ENCODE assay signal across 9 cellular contexts in the genomic region with DNA sequence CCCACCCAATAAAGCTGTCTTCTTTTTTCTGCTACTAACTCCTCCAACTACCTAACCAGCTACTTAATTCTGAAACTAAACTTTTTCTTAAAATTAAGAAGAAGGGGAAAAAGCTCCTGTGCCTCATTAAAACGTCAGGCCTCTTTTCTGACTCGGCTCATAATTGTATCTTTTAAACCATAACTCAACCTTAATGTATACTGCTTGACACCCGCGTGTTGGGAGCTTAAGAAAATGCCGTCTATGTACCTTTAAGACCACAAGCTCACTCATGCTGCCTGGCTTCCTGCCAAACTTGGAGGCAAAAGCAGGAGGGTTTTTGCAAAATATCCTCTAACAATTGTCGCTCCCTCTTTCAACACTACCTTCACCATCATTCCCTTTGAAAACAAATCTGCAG. TPM values are rescaled to one million over a fixed set of nuclear protein-coding genes. Genes with fewer than 3 reads are reported as not detected.
DNase-seq lines count a peak whose midpoint lies in the region; ATAC-seq and TF ChIP-seq lines count a peak whose summit lies in the region.
"Had no signal": no experiment of that assay in that cellular context is flagged by ENCODE, and none has a peak within 500 bp of the region (broad histone marks: within the 10 kb centered on the region; RNA-seq: fewer than 3 reads in every experiment).

No MANE protein-coding gene starts in this region.

- DNase-seq in Daoy (ENCODE audit: low read depth) (peak; percentile 90), Karpas-422 (peak; percentile 98), SJSA1 (ENCODE audit: low read depth in 1 of 2, low spot score in 2 of 2) (peak; percentile 81 to 94), myocyte (ENCODE audit: low read depth) (peak; percentile 79), uterus (peak; percentile 72 to 89), midbrain (lab: John Stamatoyannopoulos, UW) (no peak)
- DNase-seq in central memory CD4-positive, alpha-beta T cell = peak; percentile 23

- peaks cover 90% of the 10 kb centered on the region for H3K79me2 ChIP-seq in Karpas-422 (ENCODE audit: low read length)

- no peaks in the 10 kb centered on the region for H4K20me1 ChIP-seq in Karpas-422 (ENCODE audit: insufficient read depth, low read depth, low read length)

- intact Hi-C loops in uterus (cut with DNase I; ENCODE audit: low total_unique reads) = loop anchor here (5.0 kb wide), 1 partner anchor 37 kb away; no protein-coding TSS in a partner anchor

- H2AFZ ChIP-seq in Karpas-422 (ENCODE audit: low read length) = no peak overlapping the region

- no peaks in the 10 kb centered on the region for H3K9me2 ChIP-seq in Karpas-422 (replicated peaks; ENCODE audit: insufficient read depth, low read length)

- ATAC-seq in GM19023 (IDR thresholded peaks at IDR 0.05; ENCODE audit: unreplicated experiment) = no peak
- ATAC-seq: Panc1 had no signal

- H3K4me2 ChIP-seq in Karpas-422 (ENCODE audit: low read depth, low read length, poor library complexity, severe bottlenecking) = peak overlapping the region; percentile 89

- TF ChIP-seq CTCF in uterus (IDR thresholded peaks at IDR 0.05) = no peak

- H3K36me3 ChIP-seq in Karpas-422 (ENCODE audit: insufficient read depth, low read length) (peaks cover 64% of the 10 kb centered on the region), SJSA1 (0 out of 2 replicates have a peak, but pooled peaks cover 2% of the 10 kb centered on the region), uterus (no peaks in the 10 kb centered on the region)

- peak overlapping the region; percentile 97 for H3K27ac ChIP-seq in Karpas-422 (ENCODE audit: low read length)
- peak overlapping the region; percentile 43 for H3K27ac ChIP-seq in SJSA1
- peak overlapping the region; percentile 87 to 98 for H3K27ac ChIP-seq in uterus

- H3K4me1 ChIP-seq in Karpas-422 (ENCODE audit: low read length) (peaks cover 77% of the 10 kb centered on the region), SJSA1 (replicated peaks) (peaks cover 26% of the 10 kb centered on the region), uterus (no peaks in the 10 kb centered on the region)

- H3K4me3 ChIP-seq in Karpas-422 (ENCODE audit: low read length) (peak overlapping the region; percentile 94), SJSA1 (no peak overlapping the region), uterus (peak overlapping the region; percentile 17 to 56)

- TF ChIP-seq POLR2A in uterus (IDR thresholded peaks at IDR 0.05) = no peak

- H3K27me3 ChIP-seq in Karpas-422 (ENCODE audit: low read length) (no peaks in the 10 kb centered on the region), SJSA1 (replicated peaks) (no peaks in the 10 kb centered on the region), uterus (no peaks in the 10 kb centered on the region)

- peak overlapping the region; percentile 99 for H3K9ac ChIP-seq in Karpas-422 (ENCODE audit: low read length)

- H3K9me3 ChIP-seq in Karpas-422 (ENCODE audit: low read length) (no peaks in the 10 kb centered on the region), SJSA1 (replicated peaks) (peaks cover 3% of the 10 kb centered on the region; the same call in 1 of the 2 replicates), uterus (no peaks in the 10 kb centered on the region)

RNA-seq across cellular contexts. Expression of gene EBF1, which starts 5.0 kb away (rescaled TPM):
- total RNA-seq in Daoy (2014; rRNA removed; shearing (Covaris generic)) = 6.3 and 6.4 TPM in 2 replicates
- total RNA-seq in Karpas-422 (2014; rRNA removed; shearing (Covaris generic); ENCODE audit: low replicate concordance) = 93.1 and 101 TPM in 2 replicates
- total RNA-seq in SJSA1 (2014; rRNA removed; shearing (Covaris generic)) = 8.5 and 12.7 TPM in 2 replicates
- total RNA-seq in myocyte = 4.9 and 5.5 TPM in 2 replicates
- 7.0 TPM for polyA plus RNA-seq in myocyte (2012)
- 10 to 100 TPM; 16.2 to 82.6 (median 29.2) TPM for total RNA-seq in uterus

Comparison
In these comparisons a context has a peak if more than half of its experiments do, and no peak if none do; other contexts are left out.
1. H3K27ac ChIP-seq: peak in every context shown above with its lines; median percentile 97 in Karpas-422; 92 in uterus; 43 in SJSA1.